ENCODE assay signal across 8 cellular contexts in the genomic region with DNA sequence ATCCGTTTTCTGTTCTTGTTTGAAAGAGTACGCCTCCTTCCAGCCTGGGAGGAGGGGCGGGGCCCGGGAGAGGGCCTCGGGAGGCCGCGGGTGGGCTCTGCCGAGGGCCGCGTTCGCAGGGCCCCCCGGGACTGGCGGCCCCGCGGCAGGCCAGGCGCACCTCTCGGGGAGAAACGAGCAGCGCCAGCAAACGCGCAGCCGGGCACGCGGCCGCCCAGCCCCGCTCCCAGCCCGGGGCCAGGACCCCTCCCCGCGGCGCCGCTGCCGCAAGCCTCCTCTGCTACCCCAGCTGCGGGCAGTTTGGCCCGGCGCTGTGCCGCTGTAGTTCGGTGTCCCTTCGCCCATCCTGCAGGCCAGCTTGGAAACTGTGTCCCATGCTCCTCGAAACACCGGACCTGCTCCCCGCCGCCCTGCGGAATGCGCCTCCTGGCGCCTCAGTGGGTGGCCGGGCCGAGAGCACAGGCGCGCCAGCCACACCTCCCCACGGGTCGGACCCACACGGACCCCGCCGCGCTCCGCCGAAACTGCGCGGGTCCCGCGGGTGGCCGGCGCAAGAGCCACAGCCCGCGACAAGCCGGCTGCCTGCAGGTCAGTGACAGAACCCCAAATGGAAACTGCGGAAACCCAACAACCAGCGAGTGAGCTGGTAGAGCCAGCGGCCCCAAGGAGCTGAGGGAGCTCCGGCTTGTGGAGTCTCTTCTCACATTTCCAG. TPM values are rescaled to one million over a fixed set of nuclear protein-coding genes. Genes with fewer than 3 reads are reported as not detected.
A peak's percentile ranks its signal among the peaks of the same experiment; 100 is the strongest.
DNase-seq lines count a peak whose midpoint lies in the region; ATAC-seq, FAIRE-seq and TF ChIP-seq lines count a peak whose summit lies in the region.

No MANE protein-coding gene starts in this region.

- H3K27me3 Mint-ChIP-seq in activated T-helper 1 cell treated with anti-CD3 and anti-CD28 coated beads, Interleukin-12 subunit alpha, Interleukin-12 subunit beta, Interleukin-2, Interleukin-4 antibody, amounts not matched to agents 30 ng/mL and 10 ng/mL and 1 ng/mL, durations not matched to agents 14 hours and 24 hours and 36 hours (ENCODE audit: insufficient read depth): peaks cover 62% of the 10 kb centered on the region

- no peak for FAIRE-seq in HTR-8/SVneo (lab: Jason Lieb, UNC)

- H3K27me3 ChIP-seq in H7 (ENCODE audit: control insufficient read depth, insufficient read depth, low read length) (peaks cover 81% of the 10 kb centered on the region), iPS-20b (ENCODE audit: insufficient read depth, low read length) (peaks cover 96% of the 10 kb centered on the region), spleen (replicated peaks in 1 of 7) (peaks cover 0 to 100% (median 67%) of the 10 kb centered on the region in 7 donors)

- 3 to 10% (median 4%) methylated on average over 31 to 70 of the region's 70 CpGs for WGBS in spleen, 5 donors

- peak in 1 of 11 experiments; percentile 19 for TF ChIP-seq CTCF in spleen (IDR thresholded peaks at IDR 0.05 in 8 of 11, conservative IDR thresholded peaks at IDR 0.05 in 3 of 11)

- no peaks in the 10 kb centered on the region for H3K36me3 ChIP-seq in H7 (replicated peaks; ENCODE audit: control insufficient read depth, insufficient read depth, low read length)
- no peaks in the 10 kb centered on the region for H3K36me3 ChIP-seq in iPS-20b (ENCODE audit: insufficient read depth, low read depth, low read length)
- no peaks in the 10 kb centered on the region for H3K36me3 ChIP-seq in spleen

- peak overlapping the region; percentile 88 for H3K4me3 Mint-ChIP-seq in activated T-helper 1 cell treated with anti-CD3 and anti-CD28 coated beads, Interleukin-12 subunit alpha, Interleukin-12 subunit beta, Interleukin-2, Interleukin-4 antibody, amounts not matched to agents 30 ng/mL and 10 ng/mL and 1 ng/mL, durations not matched to agents 14 hours and 24 hours and 36 hours

- H3K27ac ChIP-seq in iPS-20b (ENCODE audit: low read length): no peak overlapping the region
- H3K27ac ChIP-seq in spleen: peak overlapping the region in 6 of 8 donors; percentile 8 to 65 (median 50)

- H3K9me3 ChIP-seq in iPS-20b (ENCODE audit: insufficient read depth, low read depth, low read length): no peaks in the 10 kb centered on the region
- H3K9me3 ChIP-seq in spleen: peaks cover 0 to 9% (median 5%) of the 10 kb centered on the region in 8 donors

- H3K4me3 ChIP-seq in H7 (ENCODE audit: insufficient read depth, low read depth, low read length): peak overlapping the region; percentile 42
- H3K4me3 ChIP-seq in iPS-20b (ENCODE audit: low read length): peak overlapping the region; percentile 69
- H3K4me3 ChIP-seq in spleen: peak overlapping the region; percentile 35 to 68 (median 48)

- peaks cover 1% of the 10 kb centered on the region for H3K36me3 Mint-ChIP-seq in activated T-helper 1 cell treated with anti-CD3 and anti-CD28 coated beads, Interleukin-12 subunit alpha, Interleukin-12 subunit beta, Interleukin-2, Interleukin-4 antibody, amounts not matched to agents 30 ng/mL and 10 ng/mL and 1 ng/mL, durations not matched to agents 14 hours and 24 hours and 36 hours (ENCODE audit: low read depth)

- H3K27ac Mint-ChIP-seq in activated T-helper 1 cell treated with anti-CD3 and anti-CD28 coated beads, Interleukin-12 subunit alpha, Interleukin-12 subunit beta, Interleukin-2, Interleukin-4 antibody, amounts not matched to agents 30 ng/mL and 10 ng/mL and 1 ng/mL, durations not matched to agents 14 hours and 24 hours and 36 hours: no peak overlapping the region

- H3K4me1 ChIP-seq in iPS-20b (ENCODE audit: insufficient read depth, low read length) (peaks cover 7% of the 10 kb centered on the region), spleen (peaks cover 30 to 61% (median 52%) of the 10 kb centered on the region in 6 donors)

- TF ChIP-seq POLR2A in spleen (IDR thresholded peaks at IDR 0.05): no peak

- H3K9ac ChIP-seq in iPS-20b (ENCODE audit: low read depth, low read length): no peak overlapping the region

- peak; percentile 82 for DNase-seq in H7
- DNase-seq in activated T-helper 1 cell treated with anti-CD3 and anti-CD28 coated beads, Interleukin-12 subunit alpha, Interleukin-12 subunit beta, Interleukin-2, Interleukin-4 antibody, amounts not matched to agents 30 ng/mL and 10 ng/mL and 1 ng/mL, durations not matched to agents 14 hours and 24 hours and 36 hours (ENCODE audit: low spot score): no peak
- DNase-seq in spleen: peak; percentile 79
- DNase-seq in HTR-8/SVneo (ENCODE audit: insufficient read length, low spot score): no peak
- DNase-seq in NCI-H146 (lab: John Stamatoyannopoulos, UW): no peak
- DNase-seq in NCI-H345 treated with DMSO at 0.1 percent for 48 hours (lab: John Stamatoyannopoulos, UW; ENCODE audit: unreplicated experiment): no peak

- intact Hi-C loops in activated T-helper 1 cell treated with anti-CD3 and anti-CD28 coated beads, Interleukin-12 subunit alpha, Interleukin-12 subunit beta, Interleukin-2, Interleukin-4 antibody, amounts not matched to agents 30 ng/mL and 10 ng/mL and 1 ng/mL, durations not matched to agents 14 hours and 24 hours and 36 hours (cut with micrococcal nuclease): no loop called here
- intact Hi-C loops in spleen (cut with DNase I; ENCODE audit: low total_unique reads): no loop called here

- peaks cover 32% of the 10 kb centered on the region for H3K4me1 Mint-ChIP-seq in activated T-helper 1 cell treated with anti-CD3 and anti-CD28 coated beads, Interleukin-12 subunit alpha, Interleukin-12 subunit beta, Interleukin-2, Interleukin-4 antibody, amounts not matched to agents 30 ng/mL and 10 ng/mL and 1 ng/mL, durations not matched to agents 14 hours and 24 hours and 36 hours (ENCODE audit: low read depth)

- no peaks in the 10 kb centered on the region for H3K9me3 Mint-ChIP-seq in activated T-helper 1 cell treated with anti-CD3 and anti-CD28 coated beads, Interleukin-12 subunit alpha, Interleukin-12 subunit beta, Interleukin-2, Interleukin-4 antibody, amounts not matched to agents 30 ng/mL and 10 ng/mL and 1 ng/mL, durations not matched to agents 14 hours and 24 hours and 36 hours

- ATAC-seq in HG03108 (IDR thresholded peaks at IDR 0.05; ENCODE audit: unreplicated experiment): no peak

RNA-seq across cellular contexts. Expression of a gene that starts 2.2 kb away (rescaled TPM):
- total RNA-seq in H7 (2014; rRNA removed; shearing (Covaris generic)): 0.21 and 0.37 TPM in 2 replicates
- not detected in 2 replicates for total RNA-seq in activated T-helper 1 cell treated with anti-CD3 and anti-CD28 coated beads, Interleukin-12 subunit alpha, Interleukin-12 subunit beta, Interleukin-2, Interleukin-4 antibody, amounts not matched to agents 30 ng/mL and 10 ng/mL and 1 ng/mL, durations not matched to agents 14 hours and 24 hours and 36 hours
- total RNA-seq in spleen: 1 to 10 TPM in 4 of 7 donors, under 1 TPM in 3; 0.39 to 3.0 (median 1.0) TPM
- polyA plus RNA-seq in spleen: 1 to 10 TPM in 1 of 3 donors, under 1 TPM in 2; 0.86 to 1.2 (median 1.00) TPM

Comparison
In these comparisons a context has a peak if more than half of its experiments do, and no peak if none do; other contexts are left out.
1. DNase-seq: peak in H7 (single experiment) and spleen (single experiment); none in activated T-helper 1 cell treated with anti-CD3 and anti-CD28 coated beads, Interleukin-12 subunit alpha, Interleukin-12 subunit beta, Interleukin-2, Interleukin-4 antibody, amounts not matched to agents 30 ng/mL and 10 ng/mL and 1 ng/mL, durations not matched to agents 14 hours and 24 hours and 36 hours (single experiment), HTR-8/SVneo (single experiment), NCI-H146 (single experiment) and NCI-H345 treated with DMSO at 0.1 percent for 48 hours (single experiment).
2. Peak in every context shown above with its lines, with median percentiles within 50 percentile points of each other: H3K4me3 ChIP-seq.